Comparison of ENCODE assay signal across 16 cellular contexts in the genomic region with DNA sequence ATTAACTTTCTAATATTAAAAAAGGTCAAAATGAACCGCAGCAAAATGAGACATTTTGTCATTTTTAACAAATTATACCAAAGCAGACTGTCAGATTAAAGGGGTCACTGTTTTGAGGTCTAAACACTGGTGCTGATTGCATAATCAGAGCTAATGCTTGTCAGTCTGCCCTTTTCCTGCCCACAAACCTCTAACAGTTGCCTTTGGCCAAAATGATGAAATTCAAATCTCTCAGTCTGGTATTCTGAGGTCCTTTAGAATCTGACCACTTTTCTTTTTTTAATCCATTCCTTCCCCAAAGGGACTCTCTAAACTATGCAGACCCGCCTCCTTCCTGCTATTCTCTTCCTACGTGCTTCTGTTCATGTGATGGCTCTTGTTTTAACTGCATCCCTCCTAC.
DNase-seq lines count a peak whose midpoint lies in the region; ATAC-seq and TF ChIP-seq lines count a peak whose summit lies in the region.
"Had no signal": no experiment of that assay in that cellular context is flagged by ENCODE, and none has a peak within 500 bp of the region (broad histone marks: within the 10 kb centered on the region; RNA-seq: fewer than 3 reads in every experiment).

No MANE protein-coding gene starts in this region.

- no peaks in the 10 kb centered on the region for H3K9me2 ChIP-seq in GM23248 (ENCODE audit: insufficient read depth)

- WGBS in GM23248 (ENCODE audit: low coverage in 1 of 2, low lambda C conversion rate in 2 of 2, missing lambda C conversion rate in 2 of 2), 2 experiments, result 10 to 17% methylated on average over 3 of the region's 3 CpGs

- no peaks in the 10 kb centered on the region for H3K9me3 ChIP-seq in GM23248 (ENCODE audit: low read depth)
- H3K9me3 ChIP-seq: gastroesophageal sphincter, stomach had no signal

- H3K4me2 ChIP-seq in GM23248 (ENCODE audit: unreplicated experiment), result no peak overlapping the region

- H3K4me3 Mint-ChIP-seq in progenitor cell of endocrine pancreas (ENCODE audit: low read depth), result no peak overlapping the region

- no peaks in the 10 kb centered on the region for H3K4me1 Mint-ChIP-seq in progenitor cell of endocrine pancreas (ENCODE audit: low read depth)

- H3K4me3 ChIP-seq in GM23248 (no peak overlapping the region), fibroblast of mammary gland (ENCODE audit: control insufficient read depth, low read depth, low read length) (no peak overlapping the region)
- H3K4me3 ChIP-seq: gastroesophageal sphincter, skin epidermis, stomach had no signal

- H3K27ac Mint-ChIP-seq in progenitor cell of endocrine pancreas, result no peak overlapping the region

- no peaks in the 10 kb centered on the region for H3K36me3 ChIP-seq in GM23248 (ENCODE audit: low read depth)
- H3K36me3 ChIP-seq: gastroesophageal sphincter, stomach had no signal

- ATAC-seq in GM21529 (IDR thresholded peaks at IDR 0.05; ENCODE audit: unreplicated experiment) (no peak), GM21786 (IDR thresholded peaks at IDR 0.05; ENCODE audit: unreplicated experiment) (no peak)
- ATAC-seq: gastroesophageal sphincter had no signal

- H3K79me2 ChIP-seq in GM23248 (ENCODE audit: insufficient read depth), result no peaks in the 10 kb centered on the region

- in situ Hi-C loops in GM23248 (cut with MboI), result no loop called here

- 0 out of 2 replicates have a peak, but pooled peaks cover 5% of the 10 kb centered on the region for H3K27me3 ChIP-seq in GM23248 (replicated peaks; ENCODE audit: insufficient read depth)
- H3K27me3 ChIP-seq: gastroesophageal sphincter, stomach had no signal

- H3K36me3 Mint-ChIP-seq in progenitor cell of endocrine pancreas (ENCODE audit: insufficient read depth), result no peaks in the 10 kb centered on the region

- H4K20me1 ChIP-seq in GM23248 (ENCODE audit: insufficient read depth), result no peaks in the 10 kb centered on the region

- DNase-seq in A172 (ENCODE audit: low spot score) (peak; percentile 4), GM23248 (peak; percentile 32), SKM-1 (lab: John Stamatoyannopoulos, UW; ENCODE audit: unreplicated experiment) (peak; percentile 35), fibroblast of mammary gland (ENCODE audit: low read depth) (peak; percentile 44), progenitor cell of endocrine pancreas (ENCODE audit: low spot score, unreplicated experiment) (no peak), LoVo (ENCODE audit: low spot score) (no peak)
- DNase-seq: activated CD4-positive, alpha-beta T cell treated with anti-CD3 and anti-CD28 coated beads, Interleukin-2, amount 50 U/mL, for 1 hour; anterior cingulate cortex; DMS 273 treated with DMSO at 0.1 percent for 48 hours; NCI-H146; NCI-H510A; stomach had no signal

- H3F3A ChIP-seq in GM23248 (ENCODE audit: insufficient read depth), result no peaks in the 10 kb centered on the region

- no peak overlapping the region for H3K9ac ChIP-seq in GM23248

- H3K27me3 Mint-ChIP-seq in progenitor cell of endocrine pancreas, result peaks cover 23% of the 10 kb centered on the region

- H3K27ac ChIP-seq in GM23248, result no peak overlapping the region
- H3K27ac ChIP-seq: gastroesophageal sphincter, skin epidermis, stomach had no signal

- H2AFZ ChIP-seq in GM23248, result no peak overlapping the region

- TF ChIP-seq CTCF in fibroblast of mammary gland (conservative IDR thresholded peaks at IDR 0.05; ENCODE audit: control insufficient read depth, insufficient read depth, low read depth, low read length) (no peak), progenitor cell of endocrine pancreas (IDR thresholded peaks at IDR 0.05; ENCODE audit: unreplicated experiment) (no peak)

- H3K9me3 Mint-ChIP-seq in progenitor cell of endocrine pancreas (ENCODE audit: low read depth), result no peaks in the 10 kb centered on the region

- no peaks in the 10 kb centered on the region for H3K4me1 ChIP-seq in GM23248 (ENCODE audit: insufficient read depth)
- H3K4me1 ChIP-seq: gastroesophageal sphincter, stomach had no signal

Comparison
In these comparisons a context has a peak if more than half of its experiments do, and no peak if none do; other contexts are left out.
1. DNase-seq: peak in A172 (single experiment), GM23248 (single experiment), SKM-1 (single experiment) and fibroblast of mammary gland (single experiment); none in progenitor cell of endocrine pancreas (single experiment) and LoVo (single experiment).